In genomic region chr3:29183346-29184087, GRCh38 we compare ENCODE assay signal across 13 cellular contexts.
DNase-seq lines count a peak whose midpoint lies in the region; ATAC-seq and TF ChIP-seq lines count a peak whose summit lies in the region.
"Had no signal": no experiment of that assay in that cellular context is flagged by ENCODE, and none has a peak within 500 bp of the region (broad histone marks: within the 10 kb centered on the region; RNA-seq: fewer than 3 reads in every experiment).

No MANE protein-coding gene starts in this region.

- H3K4me3 ChIP-seq in choroid plexus epithelial cell (ENCODE audit: low read depth, low read length), result no peak overlapping the region
- H3K4me3 ChIP-seq: lung, MG63, ovary, SJCRH30, vagina had no signal

- H3K4me3 Mint-ChIP-seq in T-helper 2 cell treated with Interferon-gamma antibody and Interleukin-4, amounts not matched to agents 5 μg/mL and 100 μg/mL, for 36 hours, result peak overlapping the region; percentile 45
- no peak overlapping the region for H3K4me3 Mint-ChIP-seq in effector memory CD8-positive, alpha-beta T cell

- no peak for TF ChIP-seq CTCF in choroid plexus epithelial cell (conservative IDR thresholded peaks at IDR 0.05; ENCODE audit: low read depth, low read length)

- peaks cover 2% of the 10 kb centered on the region for H3K9me3 Mint-ChIP-seq in T-helper 2 cell treated with Interferon-gamma antibody and Interleukin-4, amounts not matched to agents 5 μg/mL and 100 μg/mL, for 36 hours
- peaks cover 0 to 4% of the 10 kb centered on the region in 2 donors for H3K9me3 Mint-ChIP-seq in effector memory CD8-positive, alpha-beta T cell

- no peak for ATAC-seq in HG03025 (IDR thresholded peaks at IDR 0.05; ENCODE audit: low FRiP score, unreplicated experiment)
- ATAC-seq in effector memory CD8-positive, alpha-beta T cell (replicated peaks), result no peak

- DNase-seq in activated CD4-positive, alpha-beta T cell treated with anti-CD3 and anti-CD28 coated beads for 48 hours, result peak; percentile 56
- no peak for DNase-seq in activated CD4-positive, alpha-beta T cell treated with anti-CD3 and anti-CD28 coated beads for 1 hour
- peak; percentile 46 for DNase-seq in T-helper 2 cell treated with Interferon-gamma antibody and Interleukin-4, amounts not matched to agents 5 μg/mL and 100 μg/mL, for 36 hours (ENCODE audit: low spot score)
- DNase-seq in choroid plexus epithelial cell (ENCODE audit: low read depth) (peak; percentile 79), UCSD-AML1 (lab: John Stamatoyannopoulos, UW; ENCODE audit: unreplicated experiment) (no peak)
- peak; percentile 17 for DNase-seq in stimulated activated CD4-positive, alpha-beta T cell treated with anti-CD3 and anti-CD28 coated beads, Interleukin-4, amount 100 ng/mL, for 1 hour
- no peak for DNase-seq in effector memory CD8-positive, alpha-beta T cell
- DNase-seq: MG63, ovary, SJCRH30 had no signal

- H3K27ac Mint-ChIP-seq in T-helper 2 cell treated with Interferon-gamma antibody and Interleukin-4, amounts not matched to agents 5 μg/mL and 100 μg/mL, for 36 hours, result peak overlapping the region; percentile 42
- no peak overlapping the region for H3K27ac Mint-ChIP-seq in effector memory CD8-positive, alpha-beta T cell

- peaks cover 8% of the 10 kb centered on the region for H3K4me1 Mint-ChIP-seq in T-helper 2 cell treated with Interferon-gamma antibody and Interleukin-4, amounts not matched to agents 5 μg/mL and 100 μg/mL, for 36 hours (ENCODE audit: low read depth)
- no peaks in the 10 kb centered on the region for H3K4me1 Mint-ChIP-seq in effector memory CD8-positive, alpha-beta T cell (ENCODE audit: low read depth in 2 of 2)

- H3K36me3 Mint-ChIP-seq in T-helper 2 cell treated with Interferon-gamma antibody and Interleukin-4, amounts not matched to agents 5 μg/mL and 100 μg/mL, for 36 hours (ENCODE audit: low read depth), result no peaks in the 10 kb centered on the region
- no peaks in the 10 kb centered on the region for H3K36me3 Mint-ChIP-seq in effector memory CD8-positive, alpha-beta T cell (ENCODE audit: insufficient read depth)

- no peaks in the 10 kb centered on the region for H3K27me3 Mint-ChIP-seq in T-helper 2 cell treated with Interferon-gamma antibody and Interleukin-4, amounts not matched to agents 5 μg/mL and 100 μg/mL, for 36 hours (ENCODE audit: low read depth)
- no peaks in the 10 kb centered on the region for H3K27me3 Mint-ChIP-seq in effector memory CD8-positive, alpha-beta T cell

Comparison
In these comparisons a context has a peak if more than half of its experiments do, and no peak if none do; other contexts are left out.
1. DNase-seq: peak in activated CD4-positive, alpha-beta T cell treated with anti-CD3 and anti-CD28 coated beads for 48 hours (single experiment), T-helper 2 cell treated with Interferon-gamma antibody and Interleukin-4, amounts not matched to agents 5 μg/mL and 100 μg/mL, for 36 hours (single experiment), choroid plexus epithelial cell (single experiment) and stimulated activated CD4-positive, alpha-beta T cell treated with anti-CD3 and anti-CD28 coated beads, Interleukin-4, amount 100 ng/mL, for 1 hour (single experiment); none in activated CD4-positive, alpha-beta T cell treated with anti-CD3 and anti-CD28 coated beads for 1 hour (single experiment), UCSD-AML1 (single experiment) and effector memory CD8-positive, alpha-beta T cell (0 of 3).